In genomic region chr1:82920418-82921248, GRCh38 we compare ENCODE assay signal across 1 cellular context.
TF ChIP-seq lines count a peak whose summit lies in the region.

No MANE protein-coding gene starts in this region.

TF ChIP-seq in HepG2, 621 proteins besides CTCF, POLR2A, EP300 and RAD21 (continued from another document):
- TF ChIP-seq E2F5 (CRISPR knock-in tag; conservative IDR thresholded peaks at IDR 0.05) (no peak), JUND (CRISPR knock-in tag; IDR thresholded peaks at IDR 0.05) (no peak), RXRB (CRISPR knock-in tag; IDR thresholded peaks at IDR 0.05; ENCODE audit: borderline replicate concordance) (no peak), TERF1 (CRISPR knock-in tag; IDR thresholded peaks at IDR 0.05) (no peak), ARID2 (CRISPR knock-in tag; IDR thresholded peaks at IDR 0.05; ENCODE audit: borderline replicate concordance) (no peak), KLF15 (CRISPR knock-in tag; IDR thresholded peaks at IDR 0.05; ENCODE audit: borderline replicate concordance) (no peak), RXRA (CRISPR knock-in tag; IDR thresholded peaks at IDR 0.05) (no peak), TFDP1 (CRISPR knock-in tag; IDR thresholded peaks at IDR 0.05; ENCODE audit: borderline replicate concordance) (no peak), ZBTB7A (CRISPR knock-in tag; IDR thresholded peaks at IDR 0.05) (no peak), NR2F1 (CRISPR knock-in tag; IDR thresholded peaks at IDR 0.05) (no peak)
